17 cellular contexts compared by ENCODE assay signal in genomic region chr9:96514825-96515218, GRCh38.
DNase-seq lines count a peak whose midpoint lies in the region; ATAC-seq and TF ChIP-seq lines count a peak whose summit lies in the region.
"Had no signal": no experiment of that assay in that cellular context is flagged by ENCODE, and none has a peak within 500 bp of the region (broad histone marks: within the 10 kb centered on the region; RNA-seq: fewer than 3 reads in every experiment).

No MANE protein-coding gene starts in this region.

- H3K4me3 ChIP-seq in SK-N-MC, result no peak overlapping the region
- peak overlapping the region; percentile 20 for H3K4me3 ChIP-seq in coronary artery
- H3K4me3 ChIP-seq in muscle layer of duodenum (ENCODE audit: low read depth in 1 of 2, low read length in 2 of 2), result no peak overlapping the region
- H3K4me3 ChIP-seq in thyroid gland (replicated peaks in 1 of 3), result no peak overlapping the region
- H3K4me3 ChIP-seq: body of pancreas had no signal

- no peak for TF ChIP-seq POLR2A in thyroid gland (IDR thresholded peaks at IDR 0.05)

- H3K27me3 ChIP-seq in muscle layer of duodenum (ENCODE audit: low read depth, low read length) (no peaks in the 10 kb centered on the region), thyroid gland (no peaks in the 10 kb centered on the region)
- H3K27me3 ChIP-seq: body of pancreas, foreskin keratinocyte had no signal

- H3K27ac ChIP-seq in SK-N-MC (peak overlapping the region; percentile 2; the same call in 1 of the 2 replicates), coronary artery (peak overlapping the region; percentile 75 to 90), muscle layer of duodenum (ENCODE audit: low read length) (peak overlapping the region; percentile 17), thyroid gland (peak overlapping the region in 2 of 3 donors; percentile 64 to 65)
- H3K27ac ChIP-seq: body of pancreas, foreskin keratinocyte, WERI-Rb-1 had no signal

- WGBS in thyroid gland, 2 donors, result 78 to 79% methylated on average over 4 of the region's 4 CpGs

- no peak for ATAC-seq in HG03342 (IDR thresholded peaks at IDR 0.05; ENCODE audit: unreplicated experiment)
- ATAC-seq: body of pancreas; effector memory CD8-positive, alpha-beta T cell; foreskin keratinocyte; HepG2; stimulated activated naive B cell treated with anti-CD40 and anti-IgM and Interleukin-4, amounts not matched to agents 10 μg/mL and 1 μg/mL and 100 μg/mL, for 72 hours had no signal

- intact Hi-C loops in thyroid gland (cut with DNase I), result loop anchor here (10.0 kb wide), 1 partner anchor 50 kb away; no protein-coding TSS in a partner anchor

- H3K4me1 ChIP-seq in muscle layer of duodenum (ENCODE audit: control insufficient read depth in 1 of 2, insufficient read depth in 2 of 2, low read length in 2 of 2), result no peaks in the 10 kb centered on the region
- H3K4me1 ChIP-seq in thyroid gland, result peaks cover 11 to 34% of the 10 kb centered on the region in 2 donors
- H3K4me1 ChIP-seq: body of pancreas, foreskin keratinocyte had no signal

- H3K9ac ChIP-seq in SK-N-MC (ENCODE audit: insufficient read length), result no peak overlapping the region

- no peaks in the 10 kb centered on the region; the same call in 1 of the 2 replicates for H3K36me3 ChIP-seq in SK-N-MC (ENCODE audit: insufficient read depth, low read length)
- H3K36me3 ChIP-seq in muscle layer of duodenum (ENCODE audit: control insufficient read depth in 1 of 2, insufficient read depth in 2 of 2, low read length in 2 of 2), result peaks cover 9 to 21% of the 10 kb centered on the region in 2 donors
- no peaks in the 10 kb centered on the region for H3K36me3 ChIP-seq in thyroid gland

- no peak for DNase-seq in SK-N-MC (ENCODE audit: low read depth, low spot score)
- DNase-seq in coronary artery (ENCODE audit: low spot score), result no peak
- no peak for DNase-seq in thyroid gland
- DNase-seq in OCI-M1 (lab: John Stamatoyannopoulos, UW), result no peak
- DNase-seq in NCI-H345 treated with DMSO at 0.1 percent for 48 hours (lab: John Stamatoyannopoulos, UW; ENCODE audit: unreplicated experiment), result no peak
- DNase-seq in middle frontal gyrus (ENCODE audit: extremely low spot score, low spot score), result no peak
- DNase-seq: body of pancreas; C1 segment of cervical spinal cord; effector memory CD8-positive, alpha-beta T cell; NCI-H1048; NCI-H774; stimulated activated naive B cell treated with anti-CD40 and anti-IgM and Interleukin-4, amounts not matched to agents 10 μg/mL and 1 μg/mL and 100 μg/mL, for 72 hours; WERI-Rb-1 had no signal

- H3K9me3 ChIP-seq in SK-N-MC (ENCODE audit: low read depth, low read length), result no peaks in the 10 kb centered on the region
- H3K9me3 ChIP-seq in muscle layer of duodenum (ENCODE audit: control insufficient read depth in 1 of 2, low read length in 2 of 2), result no peaks in the 10 kb centered on the region
- H3K9me3 ChIP-seq in thyroid gland, result no peaks in the 10 kb centered on the region
- H3K9me3 ChIP-seq: body of pancreas had no signal

- no peak for TF ChIP-seq CTCF in coronary artery (IDR thresholded peaks at IDR 0.05)
- no peak for TF ChIP-seq CTCF in thyroid gland (IDR thresholded peaks at IDR 0.05)

Comparison
In these comparisons a context has a peak if more than half of its experiments do, and no peak if none do; other contexts are left out.
1. H3K27ac ChIP-seq: peak in every context shown above with its lines; median percentile 82 in coronary artery; 64 in thyroid gland; 17 in muscle layer of duodenum; 2 in SK-N-MC.